ENCODE assay signal across 12 cellular contexts in the genomic region with DNA sequence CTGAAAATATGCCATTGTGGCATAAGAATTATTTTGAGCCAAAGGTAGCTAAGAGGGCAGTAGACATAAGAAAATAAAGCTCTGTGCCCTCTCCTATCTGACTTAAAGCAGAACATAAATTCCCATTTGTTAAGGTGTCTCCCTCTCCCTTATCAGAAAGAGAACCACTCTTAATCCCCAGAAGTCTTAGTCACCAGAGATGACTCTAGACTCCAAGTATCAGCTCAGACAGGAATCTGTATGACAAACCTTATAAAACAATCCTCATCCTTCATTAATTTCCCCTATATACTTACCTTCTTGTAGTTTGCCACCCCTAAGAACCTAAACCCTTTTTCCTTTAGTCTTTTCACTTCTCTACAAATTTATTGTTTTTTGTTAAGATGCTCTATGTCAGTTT.
"Had no signal": no experiment of that assay in that cellular context is flagged by ENCODE, and none has a peak within 500 bp of the region (broad histone marks: within the 10 kb centered on the region; RNA-seq: fewer than 3 reads in every experiment).

No MANE protein-coding gene starts in this region.

- H3K4me3 ChIP-seq: mucosa of descending colon, skin epidermis had no signal

- H3K27me3 ChIP-seq: neutrophil had no signal

- ATAC-seq: esophagus mucosa; mucosa of descending colon; naive thymus-derived CD8-positive, alpha-beta T cell had no signal

- H3K36me3 ChIP-seq: neutrophil had no signal

- DNase-seq: activated B cell treated with CpG ODN at 0.5 μM for 24 hours; activated CD4-positive, alpha-beta T cell treated with anti-CD3 and anti-CD28 coated beads, Interleukin-2, amount 10 ng/mL, durations not matched to agents 7 days and 5 days; activated effector memory CD4-positive, alpha-beta T cell treated with Interleukin-2 at 50 U/mL for 16 hours; activated T-cell treated with anti-CD3 and anti-CD28 coated beads for 4 hours; amniotic stem cell; endodermal cell; mucosa of descending colon; naive thymus-derived CD8-positive, alpha-beta T cell; retina had no signal

- H3K9me3 ChIP-seq: mucosa of descending colon, neutrophil had no signal

- H3K27ac ChIP-seq: neutrophil, skin epidermis had no signal
